In genomic region chr17:40538019-40538935, GRCh38 we compare ENCODE assay signal across 9 cellular contexts. TPM values are rescaled to one million over a fixed set of nuclear protein-coding genes. Genes with fewer than 3 reads are reported as not detected.
DNase-seq lines count a peak whose midpoint lies in the region; FAIRE-seq and TF ChIP-seq lines count a peak whose summit lies in the region.
"Had no signal": no experiment of that assay in that cellular context is flagged by ENCODE, and none has a peak within 500 bp of the region (broad histone marks: within the 10 kb centered on the region; RNA-seq: fewer than 3 reads in every experiment).

No MANE protein-coding gene starts in this region.

- peak overlapping the region; percentile 25 for H3K27ac Mint-ChIP-seq in activated CD4-positive, alpha-beta memory T cell treated with anti-CD3 and anti-CD28 coated beads for 36 hours
- no peak overlapping the region for H3K27ac Mint-ChIP-seq in activated CD4-positive, alpha-beta memory T cell treated with anti-CD3 and anti-CD28 coated beads, Interleukin-2, amount 10 ng/mL, durations not matched to agents 7 days and 5 days

- peak overlapping the region; percentile 63 for H2AK5ac ChIP-seq in mesendoderm (ENCODE audit: low read length)

- H2BK15ac ChIP-seq in mesendoderm (replicated peaks; ENCODE audit: low read depth): no peak overlapping the region

- WGBS in mesendoderm (ENCODE audit: extremely low coverage, insufficient coverage, low lambda C conversion rate): no CpG with 5 or more reads among the region's 15 CpGs
- 75 to 82% methylated on average over 2 to 15 of the region's 15 CpGs for WGBS in transverse colon (ENCODE audit: low coverage in 1 of 2), 2 donors

- H3K27ac ChIP-seq in mesendoderm (ENCODE audit: low read depth, low read length) (no peak overlapping the region), transverse colon (peak overlapping the region; percentile 31 to 92 (median 76)), PC-9 (no peak overlapping the region)

- no peak overlapping the region for H2BK5ac ChIP-seq in mesendoderm (ENCODE audit: low read length)

- 0 out of 2 replicates have a peak, but pooled peaks cover 6% of the 10 kb centered on the region for H3F3A ChIP-seq in PC-9 (ENCODE audit: insufficient read depth, low read depth)

- DNase-seq in activated CD4-positive, alpha-beta memory T cell treated with anti-CD3 and anti-CD28 coated beads for 36 hours: no peak
- DNase-seq in activated CD4-positive, alpha-beta memory T cell treated with anti-CD3 and anti-CD28 coated beads, Interleukin-2, amount 10 ng/mL, durations not matched to agents 7 days and 5 days: no peak
- peak; percentile 88 for DNase-seq in cerebellar cortex (ENCODE audit: low spot score)
- DNase-seq in mesendoderm: no peak
- DNase-seq in transverse colon: no peak
- DNase-seq in PC-9: no peak
- no peak for DNase-seq in SK-N-DZ (ENCODE audit: low spot score)
- no peak for DNase-seq in GM19239 (ENCODE audit: insufficient read length, low spot score)

- no peak for TF ChIP-seq POLR2A in transverse colon (IDR thresholded peaks at IDR 0.05)

- no peak overlapping the region for H4K8ac ChIP-seq in mesendoderm (ENCODE audit: low read depth, low read length)

- H3K36me3 Mint-ChIP-seq in activated CD4-positive, alpha-beta memory T cell treated with anti-CD3 and anti-CD28 coated beads for 36 hours: peaks cover 1% of the 10 kb centered on the region
- peaks cover 2% of the 10 kb centered on the region for H3K36me3 Mint-ChIP-seq in activated CD4-positive, alpha-beta memory T cell treated with anti-CD3 and anti-CD28 coated beads, Interleukin-2, amount 10 ng/mL, durations not matched to agents 7 days and 5 days (ENCODE audit: low read depth)

- H3K4me3 Mint-ChIP-seq in activated CD4-positive, alpha-beta memory T cell treated with anti-CD3 and anti-CD28 coated beads for 36 hours: no peak overlapping the region
- H3K4me3 Mint-ChIP-seq in activated CD4-positive, alpha-beta memory T cell treated with anti-CD3 and anti-CD28 coated beads, Interleukin-2, amount 10 ng/mL, durations not matched to agents 7 days and 5 days: no peak overlapping the region

- POLR2A ChIA-PET in activated CD4-positive, alpha-beta memory T cell treated with anti-CD3 and anti-CD28 coated beads for 36 hours (lab: Charles Lee): no interaction called here
- POLR2A ChIA-PET in activated CD4-positive, alpha-beta memory T cell treated with anti-CD3 and anti-CD28 coated beads, Interleukin-2, amount 10 ng/mL, durations not matched to agents 7 days and 5 days (lab: Charles Lee): interaction anchor here (1.1 to 8.7 kb wide), 5 partner anchors 9 to 150 kb away, joined by 3 to 81 read pairs (median 34); partner anchors contain the start of genes CCR7 and TOP2A
- POLR2A ChIA-PET in PC-9 (lab: Charles Lee; ENCODE audit: unreplicated experiment): no interaction called here

- peak overlapping the region; percentile 28 for H3K56ac ChIP-seq in mesendoderm (ENCODE audit: low read length)

- H3K4me2 ChIP-seq in mesendoderm (ENCODE audit: low read length): no peak overlapping the region
- H3K4me2 ChIP-seq in PC-9: no peak overlapping the region

- H3K9me3 ChIP-seq in transverse colon (no peaks in the 10 kb centered on the region), PC-9 (ENCODE audit: insufficient read depth, low read depth) (no peaks in the 10 kb centered on the region)

- no peak overlapping the region for H3K23ac ChIP-seq in mesendoderm (ENCODE audit: low read length)

- no peaks in the 10 kb centered on the region for H3K9me2 ChIP-seq in PC-9 (ENCODE audit: insufficient read depth)

- no peak for TF ChIP-seq CTCF in transverse colon (IDR thresholded peaks at IDR 0.05)
- TF ChIP-seq CTCF in PC-9 (conservative IDR thresholded peaks at IDR 0.05): no peak

- H3K36me3 ChIP-seq in mesendoderm (ENCODE audit: control insufficient read depth, insufficient read depth, low read length) (no peaks in the 10 kb centered on the region), transverse colon (no peaks in the 10 kb centered on the region), PC-9 (ENCODE audit: low read depth) (no peaks in the 10 kb centered on the region)

- CTCF ChIA-PET in activated CD4-positive, alpha-beta memory T cell treated with anti-CD3 and anti-CD28 coated beads for 36 hours (lab: Charles Lee): interaction anchor here (0.7 to 16.3 kb wide), 5 partner anchors 18 to 231 kb away, joined by 3 to 392 read pairs (median 5); partner anchors contain the start of gene CCR7
- CTCF ChIA-PET in activated CD4-positive, alpha-beta memory T cell treated with anti-CD3 and anti-CD28 coated beads, Interleukin-2, amount 10 ng/mL, durations not matched to agents 7 days and 5 days (lab: Charles Lee): interaction anchor here (0.9 to 14.7 kb wide), 3 partner anchors 20 to 140 kb away, joined by 3 to 266 read pairs (median 4); no protein-coding TSS in a partner anchor
- CTCF ChIA-PET in PC-9 (lab: Charles Lee): interaction anchor here (1.2 kb wide), 1 partner anchor 22 kb away, joined by 3 read pairs; no protein-coding TSS in a partner anchor

- H4K20me1 ChIP-seq in PC-9 (ENCODE audit: insufficient read depth): no peaks in the 10 kb centered on the region

- H3K4me1 Mint-ChIP-seq in activated CD4-positive, alpha-beta memory T cell treated with anti-CD3 and anti-CD28 coated beads for 36 hours (ENCODE audit: low read depth): peaks cover 81% of the 10 kb centered on the region
- peaks cover 73% of the 10 kb centered on the region for H3K4me1 Mint-ChIP-seq in activated CD4-positive, alpha-beta memory T cell treated with anti-CD3 and anti-CD28 coated beads, Interleukin-2, amount 10 ng/mL, durations not matched to agents 7 days and 5 days

- H3K4ac ChIP-seq in mesendoderm (ENCODE audit: low read depth, low read length): no peak overlapping the region

- no peaks in the 10 kb centered on the region for H3K27me3 Mint-ChIP-seq in activated CD4-positive, alpha-beta memory T cell treated with anti-CD3 and anti-CD28 coated beads for 36 hours
- H3K27me3 Mint-ChIP-seq in activated CD4-positive, alpha-beta memory T cell treated with anti-CD3 and anti-CD28 coated beads, Interleukin-2, amount 10 ng/mL, durations not matched to agents 7 days and 5 days: peaks cover 47% of the 10 kb centered on the region

- no peaks in the 10 kb centered on the region for H3K79me1 ChIP-seq in mesendoderm (ENCODE audit: low read length)

- H3K9me3 Mint-ChIP-seq in activated CD4-positive, alpha-beta memory T cell treated with anti-CD3 and anti-CD28 coated beads for 36 hours: no peaks in the 10 kb centered on the region
- no peaks in the 10 kb centered on the region for H3K9me3 Mint-ChIP-seq in activated CD4-positive, alpha-beta memory T cell treated with anti-CD3 and anti-CD28 coated beads, Interleukin-2, amount 10 ng/mL, durations not matched to agents 7 days and 5 days

- H3K9ac ChIP-seq in mesendoderm (ENCODE audit: low read length): no peak overlapping the region

- H3K27me3 ChIP-seq in mesendoderm (ENCODE audit: insufficient read depth, low read length, poor library complexity) (no peaks in the 10 kb centered on the region), transverse colon (no peaks in the 10 kb centered on the region), PC-9 (ENCODE audit: insufficient read depth, low read depth) (no peaks in the 10 kb centered on the region)

- H3K4me1 ChIP-seq in mesendoderm (ENCODE audit: control insufficient read depth, low read depth, low read length) (peaks cover 12% of the 10 kb centered on the region), transverse colon (peaks cover 27 to 60% (median 36%) of the 10 kb centered on the region in 4 donors), PC-9 (replicated peaks; ENCODE audit: insufficient read depth) (peaks cover 5% of the 10 kb centered on the region)

- BruUV-seq in PC-9 (replicated peaks; lab: Mats Ljungman, UMichigan): no TSS peak

- no peak for FAIRE-seq in GM19239 (lab: Jason Lieb, UNC)
- FAIRE-seq: endometrium had no signal

- no peak overlapping the region for H2AFZ ChIP-seq in PC-9

- H3K4me3 ChIP-seq in mesendoderm (ENCODE audit: low read length): no peak overlapping the region
- no peak overlapping the region for H3K4me3 ChIP-seq in transverse colon
- H3K4me3 ChIP-seq in PC-9: no peak overlapping the region

- in situ Hi-C loops in transverse colon (cut with MboI; ENCODE audit: low pct_ligation_motif_present in 1 of 4, low pct_unique_long_range_greater_than_20kb in 1 of 4, low sequenced_read_pairs in 3 of 4): loop anchor here (10.0 to 25.0 kb wide), 3 partner anchors 101 to 173 kb away; partner anchors contain the start of genes GJD3 (in 2 of the 4) and IGFBP4 (in 2 of the 4)

- TF ChIP-seq EP300 in transverse colon (IDR thresholded peaks at IDR 0.05; ENCODE audit: low read depth): no peak

- intact Hi-C loops in activated CD4-positive, alpha-beta memory T cell treated with anti-CD3 and anti-CD28 coated beads for 36 hours (cut with micrococcal nuclease): no loop called here
- intact Hi-C loops in transverse colon (cut with DNase I; ENCODE audit: low total_unique reads) (no loop called here), PC-9 (cut with micrococcal nuclease; ENCODE audit: unreplicated experiment) (no loop called here)

- H3K79me2 ChIP-seq in mesendoderm (ENCODE audit: control insufficient read depth, insufficient read depth, low read length): no peaks in the 10 kb centered on the region
- H3K79me2 ChIP-seq in PC-9 (ENCODE audit: low read depth): no peaks in the 10 kb centered on the region

- no peak overlapping the region for H3K18ac ChIP-seq in mesendoderm (ENCODE audit: low read length)

- no peak overlapping the region for H4K5ac ChIP-seq in mesendoderm (ENCODE audit: low read length)

- H2BK120ac ChIP-seq in mesendoderm (ENCODE audit: low read depth, low read length): no peak overlapping the region

RNA-seq across cellular contexts. Expression of gene CCR7, which starts 27.0 kb away (rescaled TPM):
- total RNA-seq in activated CD4-positive, alpha-beta memory T cell treated with anti-CD3 and anti-CD28 coated beads for 36 hours: 100 to 1,000 TPM; 137 to 145 TPM
- total RNA-seq in activated CD4-positive, alpha-beta memory T cell treated with anti-CD3 and anti-CD28 coated beads, Interleukin-2, amount 10 ng/mL, durations not matched to agents 7 days and 5 days: 10 to 100 TPM; 43.3 to 44.6 TPM
- 3.8 TPM for polyA plus RNA-seq in mesendoderm (2013, experiment 1 of 2)
- 3.8 TPM for polyA plus RNA-seq in mesendoderm (2013, experiment 2 of 2)
- total RNA-seq in transverse colon: 1 to 10 TPM in 2 of 4 donors, under 1 TPM in 1, not detected in 1; 0.14 to 5.4 (median 4.9) TPM
- total RNA-seq in PC-9 (2021): not detected in 2 replicates
- 0.07 TPM in 1 of 2 replicates, not detected in the other for polyA plus RNA-seq in SK-N-DZ (2014; cell fraction: cytosol; rRNA removed)
- polyA plus RNA-seq in SK-N-DZ (2014; cell fraction: nucleus; rRNA removed): not detected in 2 replicates

RNA-seq across cellular contexts. Expression of gene TNS4, which starts 36.9 kb away (rescaled TPM):
- 10 to 100 TPM; 14.5 to 15.2 TPM for total RNA-seq in activated CD4-positive, alpha-beta memory T cell treated with anti-CD3 and anti-CD28 coated beads for 36 hours
- total RNA-seq in activated CD4-positive, alpha-beta memory T cell treated with anti-CD3 and anti-CD28 coated beads, Interleukin-2, amount 10 ng/mL, durations not matched to agents 7 days and 5 days: 10 to 100 TPM in 1 of 2 experiments, 1 to 10 TPM in 1; 9.5 to 12.7 TPM
- polyA plus RNA-seq in mesendoderm (2013, experiment 1 of 2): 5.7 TPM
- 4.9 TPM for polyA plus RNA-seq in mesendoderm (2013, experiment 2 of 2)
- total RNA-seq in transverse colon (1 to 10 TPM in 3 of 4 donors, not detected in 1; 1.2 to 4.2 (median 2.5) TPM), PC-9 (2021) (17.4 and 23.5 TPM in 2 replicates)
- 0.09 TPM in 1 of 2 replicates, not detected in the other for polyA plus RNA-seq in SK-N-DZ (2014; cell fraction: cytosol; rRNA removed)
- not detected in 2 replicates for polyA plus RNA-seq in SK-N-DZ (2014; cell fraction: nucleus; rRNA removed)

Comparison
In these comparisons a context has a peak if more than half of its experiments do, and no peak if none do; other contexts are left out.
1. H3K27ac ChIP-seq: peak in transverse colon (4 of 4); none in mesendoderm (single experiment) and PC-9 (single experiment).
2. RNA of gene CCR7, which starts 27.0 kb away (total RNA-seq): 137 to 145 TPM in activated CD4-positive, alpha-beta memory T cell treated with anti-CD3 and anti-CD28 coated beads for 36 hours and 43.3 to 44.6 TPM in activated CD4-positive, alpha-beta memory T cell treated with anti-CD3 and anti-CD28 coated beads, Interleukin-2, amount 10 ng/mL, durations not matched to agents 7 days and 5 days; 0.14 to 5.4 TPM in transverse colon and not detected in PC-9; every median in the first group is over 4 times any median in the second.